In genomic region chr1:21663251-21663950, GRCh38 we compare ENCODE assay signal across 20 cellular contexts. TPM values are rescaled to one million over a fixed set of nuclear protein-coding genes. Genes with fewer than 3 reads are reported as not detected.
DNase-seq lines count a peak whose midpoint lies in the region; ATAC-seq, FAIRE-seq and TF ChIP-seq lines count a peak whose summit lies in the region.
"Had no signal": no experiment of that assay in that cellular context is flagged by ENCODE, and none has a peak within 500 bp of the region (broad histone marks: within the 10 kb centered on the region; RNA-seq: fewer than 3 reads in every experiment).

No MANE protein-coding gene starts in this region.

- no peak for TF ChIP-seq EP300 in K562 (IDR thresholded peaks at IDR 0.05; ENCODE audit: low read length)

- intact Hi-C loops in K562 (cut with micrococcal nuclease): no loop called here
- intact Hi-C loops in right cardiac atrium (cut with DNase I): loop anchor here in 1 of 4 donors (5.0 kb wide), 1 partner anchor 146 kb away; no protein-coding TSS in a partner anchor
- intact Hi-C loops in prostate gland (cut with DNase I): loop anchor here (10.0 kb wide), 1 partner anchor 429 kb away; no protein-coding TSS in a partner anchor

- H3K4me3 ChIP-seq in K562 (no peak overlapping the region), right cardiac atrium (ENCODE audit: low read length) (no peak overlapping the region), prostate gland (no peak overlapping the region)

- H3K36me3 Mint-ChIP-seq in activated T-cell treated with anti-CD3 and anti-CD28 coated beads, Interleukin-2, amount 50 U/mL, for 4 hours (ENCODE audit: insufficient read depth): no peaks in the 10 kb centered on the region
- H3K36me3 Mint-ChIP-seq: activated naive CD8-positive, alpha-beta T cell; CD4-positive, alpha-beta memory T cell; stimulated activated memory B cell treated with anti-CD40 and anti-IgM and Interleukin-4, amounts not matched to agents 10 μg/mL and 1 μg/mL and 100 μg/mL, for 72 hours had no signal

- H2AFZ ChIP-seq in K562 (ENCODE audit: low read depth, low read length): no peak overlapping the region

- H3K27me3 Mint-ChIP-seq in activated T-cell treated with anti-CD3 and anti-CD28 coated beads, Interleukin-2, amount 50 U/mL, for 4 hours (ENCODE audit: low read depth): peaks cover 48% of the 10 kb centered on the region

- peaks cover 8% of the 10 kb centered on the region; the same call in 1 of the 3 replicates for H3K36me3 ChIP-seq in K562 (ENCODE audit: control insufficient read depth, insufficient read depth, low read length)
- H3K36me3 ChIP-seq in prostate gland: no peaks in the 10 kb centered on the region

- peaks cover 20% of the 10 kb centered on the region for H4K20me1 ChIP-seq in K562 (replicated peaks; ENCODE audit: control insufficient read depth, insufficient read depth, low read length)

- ATAC-seq in K562 (peak; percentile 5; the same call in 1 of the 3 replicates), right cardiac atrium (peak in 1 of 2 donors; percentile 45), GM21619 (IDR thresholded peaks at IDR 0.05; ENCODE audit: unreplicated experiment) (no peak)
- ATAC-seq in activated T-cell treated with anti-CD3 and anti-CD28 coated beads, Interleukin-2, amount 50 U/mL, for 4 hours: no peak
- ATAC-seq: naive thymus-derived CD8-positive, alpha-beta T cell; stimulated activated memory B cell treated with anti-CD40 and anti-IgM and Interleukin-4, amounts not matched to agents 10 μg/mL and 1 μg/mL and 100 μg/mL, for 72 hours had no signal

- TF ChIP-seq RAD21 in K562 (CRISPR knock-in tag; conservative IDR thresholded peaks at IDR 0.05 in 1 of 2, IDR thresholded peaks at IDR 0.05 in 1 of 2): no peak

- no peak for TF ChIP-seq POLR2A in K562 (conservative IDR thresholded peaks at IDR 0.05)
- no peak for TF ChIP-seq POLR2A in prostate gland (IDR thresholded peaks at IDR 0.05)

- H3K4me1 ChIP-seq in K562 (replicated peaks in 1 of 2; ENCODE audit: control insufficient read depth in 2 of 2, insufficient read depth in 2 of 2, low read length in 2 of 2) (peaks cover 13 to 37% of the 10 kb centered on the region in 2 experiments; a peak in 4 of 5 replicates), right cardiac atrium (ENCODE audit: control insufficient read depth, insufficient read depth, low read length) (peaks cover 3% of the 10 kb centered on the region), prostate gland (replicated peaks) (no peaks in the 10 kb centered on the region)

- CTCF ChIA-PET in K562 (lab: Yijun Ruan, JAX; ENCODE audit: low intra/inter-chr PET ratio): no interaction called here

- TF ChIP-seq CTCF in K562 (IDR thresholded peaks at IDR 0.05 in 2 of 3, conservative IDR thresholded peaks at IDR 0.05 in 1 of 3; ENCODE audit: insufficient read depth in 2 of 3, low read depth in 1 of 3, low read length in 3 of 3) (no peak), prostate gland (IDR thresholded peaks at IDR 0.05) (no peak)

- in situ Hi-C loops in K562 (cut with MboI): loop anchor here (25.0 kb wide), 1 partner anchor 151 kb away; the partner anchor contains the start of gene ALPL

- peaks cover 9% of the 10 kb centered on the region for H3K4me1 Mint-ChIP-seq in activated T-cell treated with anti-CD3 and anti-CD28 coated beads, Interleukin-2, amount 50 U/mL, for 4 hours (ENCODE audit: low read depth)

- peak overlapping the region in 1 of 2 experiments; percentile 66; a peak in 2 of 4 replicates for H3K9ac ChIP-seq in K562 (ENCODE audit: insufficient read depth in 1 of 2, low read depth in 2 of 2, low read length in 2 of 2)

- H3K4me2 ChIP-seq in K562 (ENCODE audit: insufficient read depth, low read length): no peak overlapping the region

- H3K9me3 Mint-ChIP-seq in activated T-cell treated with anti-CD3 and anti-CD28 coated beads, Interleukin-2, amount 50 U/mL, for 4 hours: no peaks in the 10 kb centered on the region
- H3K9me3 Mint-ChIP-seq: CD4-positive, alpha-beta memory T cell; naive thymus-derived CD8-positive, alpha-beta T cell; stimulated activated memory B cell treated with anti-CD40 and anti-IgM and Interleukin-4, amounts not matched to agents 10 μg/mL and 1 μg/mL and 100 μg/mL, for 72 hours had no signal

- no peak overlapping the region for H3K27ac ChIP-seq in K562 (ENCODE audit: extremely low read depth, low read depth, low read length)
- peak overlapping the region; percentile 49 for H3K27ac ChIP-seq in right cardiac atrium (ENCODE audit: low read length)
- H3K27ac ChIP-seq in substantia nigra (ENCODE audit: low read depth, low read length, poor library complexity, severe bottlenecking): no peak overlapping the region
- H3K27ac ChIP-seq in prostate gland: no peak overlapping the region

- DNase-seq in activated CD8-positive, alpha-beta memory T cell treated with anti-CD3 and anti-CD28 coated beads, Interleukin-2, amount 50 U/mL, for 4 hours: peak; percentile 13
- DNase-seq in activated CD8-positive, alpha-beta memory T cell treated with anti-CD3 and anti-CD28 coated beads, Interleukin-2, amount 50 U/mL, for 48 hours: no peak
- peak in 1 of 4 experiments; percentile 41 for DNase-seq in K562 (ENCODE audit: extremely low read depth in 1 of 4, low spot score in 3 of 4)
- peak; percentile 58 to 81 (median 62) for DNase-seq in right cardiac atrium
- DNase-seq in substantia nigra (lab: John Stamatoyannopoulos, UW): peak in 35 of 49 donors; percentile 22 to 88 (median 62)
- DNase-seq in prostate gland (ENCODE audit: low spot score): no peak
- no peak for DNase-seq in activated T-cell treated with anti-CD3 and anti-CD28 coated beads, Interleukin-2, amount 50 U/mL, for 4 hours
- DNase-seq: CD4-positive, alpha-beta memory T cell; DMS53; effector CD4-positive, alpha-beta T cell; mammary epithelial cell; MM.1S; naive thymus-derived CD8-positive, alpha-beta T cell; NCI-H1694; OCI-M1 had no signal

- H3K4me3 Mint-ChIP-seq in activated T-cell treated with anti-CD3 and anti-CD28 coated beads, Interleukin-2, amount 50 U/mL, for 4 hours: no peak overlapping the region
- H3K4me3 Mint-ChIP-seq: activated naive CD8-positive, alpha-beta T cell; CD4-positive, alpha-beta memory T cell; naive thymus-derived CD8-positive, alpha-beta T cell; stimulated activated memory B cell treated with anti-CD40 and anti-IgM and Interleukin-4, amounts not matched to agents 10 μg/mL and 1 μg/mL and 100 μg/mL, for 72 hours had no signal

- no peak for FAIRE-seq in K562 (lab: Jason Lieb, UNC)
- FAIRE-seq: A204.1, bronchial epithelial cell had no signal

- H3K27me3 ChIP-seq in K562 (ENCODE audit: control insufficient read depth in 2 of 2, insufficient read depth in 2 of 2, low read length in 2 of 2) (no peaks in the 10 kb centered on the region), right cardiac atrium (ENCODE audit: control insufficient read depth, insufficient read depth) (no peaks in the 10 kb centered on the region), prostate gland (replicated peaks; ENCODE audit: insufficient read depth) (no peaks in the 10 kb centered on the region)

- no peaks in the 10 kb centered on the region for H3K9me1 ChIP-seq in K562 (ENCODE audit: control insufficient read depth, insufficient read depth, low read length)

- H3K79me2 ChIP-seq in K562 (ENCODE audit: control insufficient read depth, insufficient read depth, low read length): peaks cover 4% of the 10 kb centered on the region; the same call in 2 of the 3 replicates

- 51% methylated on average over 11 of the region's 11 CpGs for WGBS in K562 (ENCODE audit: insufficient coverage, low coverage, missing lambda C conversion rate)
- 45% methylated on average over 11 of the region's 11 CpGs for WGBS in right cardiac atrium
- WGBS in prostate gland: 67% methylated on average over 10 of the region's 11 CpGs

- BruUV-seq in K562 (replicated peaks; lab: Mats Ljungman, UMichigan): no TSS peak

- H3K9me3 ChIP-seq in K562 (replicated peaks; ENCODE audit: control insufficient read depth, insufficient read depth, low read depth, low read length) (no peaks in the 10 kb centered on the region), right cardiac atrium (ENCODE audit: control insufficient read depth, low read length) (no peaks in the 10 kb centered on the region), prostate gland (no peaks in the 10 kb centered on the region)

- POLR2A ChIA-PET in K562 (lab: Yijun Ruan, JAX): interaction anchor here (0.6 to 1.5 kb wide), 9 partner anchors 8 to 299 kb away, joined by 3 to 6 read pairs (median 3); no protein-coding TSS in a partner anchor

RNA-seq across cellular contexts. Expression of gene RAP1GAP, which starts 5.8 kb away (rescaled TPM):
- 41.9 and 97.0 TPM in 2 replicates for total RNA-seq in K562 (2011; cell fraction: chromatin; rRNA removed; ENCODE audit: low replicate concordance)
- total RNA-seq in K562 (2011; cell fraction: nucleolus; rRNA removed): 41.8 and 44.9 TPM in 2 replicates
- 34.0 and 35.7 TPM in 2 replicates for total RNA-seq in K562 (2011; cell fraction: nucleoplasm; rRNA removed)
- total RNA-seq in K562 (2014; rRNA removed): 19.2 and 28.0 TPM in 2 replicates
- total RNA-seq in K562 (2014; rRNA removed; fragmentation: Illumina TruSeq; extraction: Trizol): 7.0 and 7.3 TPM in 2 replicates
- total RNA-seq in K562 (2015; rRNA removed; fragmentation: Illumina TruSeq; extraction: Trizol): 9.5 and 9.7 TPM in 2 replicates
- 30.2 and 31.0 TPM in 2 replicates for total RNA-seq in K562 (2021)
- 30.2 and 36.0 TPM in 2 replicates for polyA plus RNA-seq in K562 (2011; rRNA removed)
- 27.3 and 36.3 TPM in 2 replicates for polyA plus RNA-seq in K562 (2011; cell fraction: cytosol; rRNA removed)
- 68.0 and 110 TPM in 2 replicates for polyA plus RNA-seq in K562 (2011; cell fraction: nucleus; rRNA removed)
- 23.3 and 41.5 TPM in 2 replicates for polyA plus RNA-seq in K562 (2012)
- polyA plus RNA-seq in K562 (2014; fragmentation: Illumina TruSeq; extraction: Trizol): 23.5 and 26.5 TPM in 2 replicates
- polyA plus RNA-seq in K562 (2014; fragmentation: Nextera tagmentation; extraction: Ambion mirVana): under 1 TPM; 0.29 to 0.51 TPM
- 21.7 and 22.3 TPM in 2 replicates for polyA plus RNA-seq in K562 (2014; rRNA removed)
- 25.4 and 27.5 TPM in 2 replicates for polyA minus RNA-seq in K562 (2011; rRNA and poly(A)+ RNA removed)
- 22.4 and 26.1 TPM in 2 replicates for polyA minus RNA-seq in K562 (2011; cell fraction: cytosol; rRNA and poly(A)+ RNA removed)
- 26.9 and 27.0 TPM in 2 replicates for polyA minus RNA-seq in K562 (2011; cell fraction: nucleus; rRNA and poly(A)+ RNA removed)
- 10 to 100 TPM; 15.3 to 18.7 (median 16.4) TPM for total RNA-seq in right cardiac atrium
- 18.4 TPM for polyA plus RNA-seq in right cardiac atrium
- 10 to 100 TPM; 22.9 to 36.1 TPM for total RNA-seq in prostate gland
- total RNA-seq in activated T-cell treated with anti-CD3 and anti-CD28 coated beads, Interleukin-2, amount 50 U/mL, for 4 hours: 1 to 10 TPM in 2 of 3 donors, under 1 TPM in 1; 0.46 to 1.4 (median 1.2) TPM
- polyA plus RNA-seq: CD4-positive, alpha-beta memory T cell; naive thymus-derived CD8-positive, alpha-beta T cell had no signal

Comparison
In these comparisons a context has a peak if more than half of its experiments do, and no peak if none do; other contexts are left out.
1. DNase-seq: peak in activated CD8-positive, alpha-beta memory T cell treated with anti-CD3 and anti-CD28 coated beads, Interleukin-2, amount 50 U/mL, for 4 hours (single experiment), right cardiac atrium (3 of 3) and substantia nigra (35 of 49); none in activated CD8-positive, alpha-beta memory T cell treated with anti-CD3 and anti-CD28 coated beads, Interleukin-2, amount 50 U/mL, for 48 hours (single experiment), prostate gland (single experiment) and activated T-cell treated with anti-CD3 and anti-CD28 coated beads, Interleukin-2, amount 50 U/mL, for 4 hours (single experiment).